In the genomic region with DNA sequence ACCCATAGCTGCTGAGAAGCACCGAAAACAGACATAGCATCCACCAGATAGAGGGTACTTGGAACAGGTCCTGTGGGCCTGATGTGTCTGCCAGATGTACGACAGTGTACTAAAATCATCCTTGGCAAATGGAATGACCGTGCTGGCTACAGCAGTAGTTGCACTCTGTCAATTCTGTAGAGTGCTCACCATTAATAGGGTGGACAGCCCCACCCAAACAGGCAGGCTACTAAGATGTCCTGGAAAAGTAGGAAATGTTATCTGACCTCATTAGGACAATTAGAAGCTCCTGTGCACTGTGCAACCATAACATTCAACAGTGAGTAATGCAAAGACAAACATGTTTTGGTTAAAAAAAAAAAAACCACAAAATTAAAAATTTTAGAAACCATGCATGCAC, we compare ENCODE assay signal across 12 cellular contexts.
A peak's percentile ranks its signal among the peaks of the same experiment; 100 is the strongest.
DNase-seq lines count a peak whose midpoint lies in the region; ATAC-seq, FAIRE-seq and TF ChIP-seq lines count a peak whose summit lies in the region.
"Had no signal": no experiment of that assay in that cellular context is flagged by ENCODE, and none has a peak within 500 bp of the region (broad histone marks: within the 10 kb centered on the region; RNA-seq: fewer than 3 reads in every experiment).

No MANE protein-coding gene starts in this region.

- H2AFZ ChIP-seq in OCI-LY1 (ENCODE audit: low read length), result 0 out of 2 replicates have a peak overlapping the region, but pooled peaks have one; percentile 48
- H2AFZ ChIP-seq in H1 (ENCODE audit: low read length), result no peak overlapping the region

- WGBS in H1 (ENCODE audit: extremely low coverage in 1 of 2, insufficient coverage in 1 of 2, insufficient read length in 1 of 2, insufficient replicate concordance in 2 of 2, low coverage in 1 of 2, low lambda C conversion rate in 2 of 2, missing lambda C conversion rate in 1 of 2), 2 experiments, result 97% methylated on average over 3 of the region's 3 CpGs; no CpG with 5 or more reads in 1 of the 2 experiments

- H3K79me1 ChIP-seq in H1 (ENCODE audit: low read depth, low read length), result no peaks in the 10 kb centered on the region

- H3K9ac ChIP-seq in OCI-LY1 (ENCODE audit: low read length), result no peak overlapping the region
- no peak overlapping the region for H3K9ac ChIP-seq in H1 (replicated peaks in 1 of 4; ENCODE audit: extremely low read depth in 1 of 4, low read depth in 3 of 4, low read length in 3 of 4)
- H3K9ac ChIP-seq in skeletal muscle satellite cell (ENCODE audit: low read depth, low read length), result peak overlapping the region; percentile 73
- H3K9ac ChIP-seq: KMS-11 had no signal

- no peak overlapping the region for H3K14ac ChIP-seq in H1 (ENCODE audit: insufficient read length)

- POLR2A ChIA-PET in H1 (lab: Charles Lee; ENCODE audit: partially characterized antibody), result interaction anchor here (1.6 to 6.2 kb wide), 4 partner anchors 22 to 108 kb away, joined by 3 to 30 read pairs (median 6); a partner anchor contains a TSS

- no peaks in the 10 kb centered on the region for H3K9me2 ChIP-seq in OCI-LY1 (ENCODE audit: low read depth, low read length)

- H3K79me2 ChIP-seq in OCI-LY1 (ENCODE audit: insufficient read depth, low read length), result no peaks in the 10 kb centered on the region
- peaks cover 0 to 13% of the 10 kb centered on the region in 2 experiments; a peak in 1 of 4 replicates for H3K79me2 ChIP-seq in H1 (ENCODE audit: control insufficient read depth in 1 of 2, insufficient read depth in 2 of 2, low read length in 2 of 2)

- peak overlapping the region; percentile 94 for H2BK20ac ChIP-seq in H1 (ENCODE audit: low read length)

- TF ChIP-seq CTCF in OCI-LY1 (IDR thresholded peaks at IDR 0.05; ENCODE audit: low read length) (no peak), H1 (IDR thresholded peaks at IDR 0.05; ENCODE audit: control extremely low read depth in 1 of 3, insufficient read depth in 1 of 3, low read depth in 1 of 3, low read length in 3 of 3) (no peak)

- H3K27me3 ChIP-seq in OCI-LY1 (ENCODE audit: insufficient read depth, low read length) (no peaks in the 10 kb centered on the region), H1 (replicated peaks in 1 of 4; ENCODE audit: control insufficient read depth in 3 of 4, extremely low read depth in 1 of 4, insufficient read depth in 3 of 4, low read length in 3 of 4) (no peaks in the 10 kb centered on the region), skeletal muscle satellite cell (ENCODE audit: control insufficient read depth, insufficient read depth, low read length) (no peaks in the 10 kb centered on the region)
- H3K27me3 ChIP-seq: body of pancreas, neutrophil had no signal

- H3K4me2 ChIP-seq in OCI-LY1 (ENCODE audit: low read length) (peak overlapping the region; percentile 6; the same call in 1 of the 2 replicates), H1 (ENCODE audit: insufficient read depth in 1 of 2, low read depth in 2 of 2, low read length in 2 of 2) (no peak overlapping the region), skeletal muscle satellite cell (ENCODE audit: low read length) (peak overlapping the region; percentile 67)
- H3K4me2 ChIP-seq: KMS-11 had no signal

- no peaks in the 10 kb centered on the region for H3K36me3 ChIP-seq in OCI-LY1 (ENCODE audit: insufficient read depth, low read length)
- H3K36me3 ChIP-seq in H1 (ENCODE audit: control insufficient read depth in 2 of 4, insufficient read depth in 4 of 4, low read length in 3 of 4), result no peaks in the 10 kb centered on the region
- H3K36me3 ChIP-seq in skeletal muscle satellite cell (ENCODE audit: insufficient read depth, low read length), result peaks cover 4% of the 10 kb centered on the region
- H3K36me3 ChIP-seq: neutrophil had no signal

- H3K4me3 ChIP-seq in OCI-LY1 (ENCODE audit: low read depth, low read length, poor library complexity, severe bottlenecking) (no peak overlapping the region), H1 (ENCODE audit: extremely low read depth in 1 of 4, insufficient read depth in 2 of 4, low read depth in 3 of 4, low read length in 4 of 4) (no peak overlapping the region), skeletal muscle satellite cell (ENCODE audit: low read length) (peak overlapping the region; percentile 42)
- H3K4me3 ChIP-seq: body of pancreas had no signal

- H2AK5ac ChIP-seq in H1 (ENCODE audit: low read depth, low read length), result peak overlapping the region; percentile 98

- no peak overlapping the region for H3K23ac ChIP-seq in H1 (ENCODE audit: insufficient read length)

- DNase-seq in H4 (ENCODE audit: low spot score) (peak; percentile 25), H1 (ENCODE audit: low read depth in 1 of 2, low spot score in 2 of 2) (no peak), NCI-H2227 treated with DMSO at 0.1 percent for 48 hours (lab: John Stamatoyannopoulos, UW) (no peak), NCI-H2196 (lab: John Stamatoyannopoulos, UW; ENCODE audit: unreplicated experiment) (no peak)
- DNase-seq: activated CD8-positive, alpha-beta T cell treated with anti-CD3 and anti-CD28 coated beads, Interleukin-2, amount 10 ng/mL, durations not matched to agents 7 days and 5 days; body of pancreas; stimulated activated CD4-positive, alpha-beta T cell treated with anti-CD3 and anti-CD28 coated beads, Interleukin-4, amount 100 ng/mL, for 1 hour had no signal

- peak overlapping the region; percentile 67 for H2BK15ac ChIP-seq in H1 (ENCODE audit: low read length)

- H3K4ac ChIP-seq in H1 (replicated peaks; ENCODE audit: insufficient read length, low read depth, low read length), result peak overlapping the region; percentile 89

- peak overlapping the region; percentile 58 for H4K91ac ChIP-seq in H1 (replicated peaks; ENCODE audit: insufficient read length, low read length)

- no peaks in the 10 kb centered on the region for H4K20me1 ChIP-seq in OCI-LY1 (ENCODE audit: insufficient read depth, low read length)
- H4K20me1 ChIP-seq in H1 (replicated peaks in 1 of 2; ENCODE audit: control insufficient read depth in 1 of 2, insufficient read depth in 2 of 2, low read length in 2 of 2), result no peaks in the 10 kb centered on the region

- CTCF ChIA-PET in H1 (lab: Charles Lee; ENCODE audit: partially characterized antibody), result interaction anchor here (0.9 to 1.5 kb wide), 2 partner anchors 19 to 43 kb away, joined by 3 read pairs; no protein-coding TSS in a partner anchor

- FAIRE-seq in H1 (lab: Jason Lieb, UNC), result no peak

- no peak overlapping the region for H3K56ac ChIP-seq in H1 (replicated peaks; ENCODE audit: insufficient read length, low read depth, low read length)

- no peak overlapping the region for H4K8ac ChIP-seq in H1 (ENCODE audit: extremely low read depth, insufficient read depth, low read length)

- ATAC-seq in GM21515 (IDR thresholded peaks at IDR 0.05; ENCODE audit: unreplicated experiment), result no peak
- ATAC-seq: body of pancreas had no signal

- peak overlapping the region; percentile 84; the same call in 1 of the 2 replicates for H2BK5ac ChIP-seq in H1 (ENCODE audit: low read depth, low read length)

- H3K23me2 ChIP-seq in H1 (ENCODE audit: low read depth, low read length), result no peaks in the 10 kb centered on the region

- TF ChIP-seq RAD21 in H1 (IDR thresholded peaks at IDR 0.05 in 1 of 2, conservative IDR thresholded peaks at IDR 0.05 in 1 of 2; ENCODE audit: low read depth in 2 of 2, low read length in 2 of 2), result no peak

- H3K18ac ChIP-seq in H1 (ENCODE audit: extremely low read depth, low read length), result peak overlapping the region; percentile 10; the same call in 1 of the 2 replicates

- H3K4me1 ChIP-seq in OCI-LY1 (ENCODE audit: insufficient read depth, low read length, severe bottlenecking) (peaks cover 61% of the 10 kb centered on the region), H1 (replicated peaks in 1 of 4; ENCODE audit: control insufficient read depth in 3 of 4, insufficient read depth in 4 of 4, low read length in 3 of 4) (peaks cover 2 to 35% (median 15%) of the 10 kb centered on the region in 4 experiments; a peak in 5 of 7 replicates), skeletal muscle satellite cell (ENCODE audit: control insufficient read depth, insufficient read depth, low read length) (peaks cover 61% of the 10 kb centered on the region)

- no peaks in the 10 kb centered on the region for H3F3A ChIP-seq in OCI-LY1 (ENCODE audit: insufficient read depth, low read length)

- H2BK120ac ChIP-seq in H1 (replicated peaks; ENCODE audit: low read depth, low read length), result peak overlapping the region; percentile 92

- H2BK12ac ChIP-seq in H1 (ENCODE audit: low read depth, low read length), result peak overlapping the region; percentile 96

- H4K5ac ChIP-seq in H1 (ENCODE audit: insufficient read length, low read depth, low read length), result no peak overlapping the region

- no peak for TF ChIP-seq POLR2A in H1 (IDR thresholded peaks at IDR 0.05; ENCODE audit: control extremely low read depth in 1 of 2, low read depth in 2 of 2, low read length in 2 of 2)

- TF ChIP-seq EP300 in H1 (IDR thresholded peaks at IDR 0.05; ENCODE audit: borderline replicate concordance in 1 of 2, low read depth in 2 of 2, low read length in 2 of 2), result no peak

- H3K27ac ChIP-seq in OCI-LY1 (ENCODE audit: low read depth, low read length, poor library complexity, severe bottlenecking) (peak overlapping the region; percentile 74), H1 (ENCODE audit: low read depth, low read length) (no peak overlapping the region)
- H3K27ac ChIP-seq: KMS-11, neutrophil had no signal

- no peaks in the 10 kb centered on the region for H3K9me3 ChIP-seq in OCI-LY1 (ENCODE audit: low read length)
- H3K9me3 ChIP-seq in H1 (ENCODE audit: insufficient read depth in 2 of 2, low read depth in 1 of 2, low read length in 1 of 2), result no peaks in the 10 kb centered on the region
- H3K9me3 ChIP-seq in skeletal muscle satellite cell (replicated peaks; ENCODE audit: low read length), result no peaks in the 10 kb centered on the region
- H3K9me3 ChIP-seq: body of pancreas, neutrophil had no signal

TF ChIP-seq in H1, 55 proteins besides CTCF, POLR2A, EP300 and RAD21 (continues in another document):
- TF ChIP-seq SP4 (IDR thresholded peaks at IDR 0.05; ENCODE audit: low read length), result no peak
- TF ChIP-seq RNF2 (IDR thresholded peaks at IDR 0.05; ENCODE audit: borderline replicate concordance, low read depth, low read length, missing control alignments, poor library complexity, severe bottlenecking), result no peak
- no peak for TF ChIP-seq HDAC6 (IDR thresholded peaks at IDR 0.05; ENCODE audit: low read depth, low read length)
- TF ChIP-seq SAP30 (IDR thresholded peaks at IDR 0.05; ENCODE audit: insufficient read depth, insufficient replicate concordance, low read length), result no peak
- TF ChIP-seq NANOG (IDR thresholded peaks at IDR 0.05; ENCODE audit: insufficient read depth, low read depth, low read length, poor library complexity, severe bottlenecking), result no peak
- TF ChIP-seq SP1 (IDR thresholded peaks at IDR 0.05; ENCODE audit: low read depth, low read length), result no peak
- TF ChIP-seq ZNF274 (IDR thresholded peaks at IDR 0.05; ENCODE audit: borderline replicate concordance, extremely low read depth, low read length), result no peak
- no peak for TF ChIP-seq RBBP5 (IDR thresholded peaks at IDR 0.05; ENCODE audit: borderline replicate concordance, low read depth, low read length)
- TF ChIP-seq HDAC2 (IDR thresholded peaks at IDR 0.05; ENCODE audit: borderline replicate concordance in 1 of 2, low read depth in 2 of 2, low read length in 2 of 2), result no peak

Comparison
In these comparisons a context has a peak if more than half of its experiments do, and no peak if none do; other contexts are left out.
1. H3K4me2 ChIP-seq: peak in OCI-LY1 (single experiment) and skeletal muscle satellite cell (single experiment); none in H1 (0 of 2).